Comparison of ENCODE assay signal across 1 cellular context in the genomic region with DNA sequence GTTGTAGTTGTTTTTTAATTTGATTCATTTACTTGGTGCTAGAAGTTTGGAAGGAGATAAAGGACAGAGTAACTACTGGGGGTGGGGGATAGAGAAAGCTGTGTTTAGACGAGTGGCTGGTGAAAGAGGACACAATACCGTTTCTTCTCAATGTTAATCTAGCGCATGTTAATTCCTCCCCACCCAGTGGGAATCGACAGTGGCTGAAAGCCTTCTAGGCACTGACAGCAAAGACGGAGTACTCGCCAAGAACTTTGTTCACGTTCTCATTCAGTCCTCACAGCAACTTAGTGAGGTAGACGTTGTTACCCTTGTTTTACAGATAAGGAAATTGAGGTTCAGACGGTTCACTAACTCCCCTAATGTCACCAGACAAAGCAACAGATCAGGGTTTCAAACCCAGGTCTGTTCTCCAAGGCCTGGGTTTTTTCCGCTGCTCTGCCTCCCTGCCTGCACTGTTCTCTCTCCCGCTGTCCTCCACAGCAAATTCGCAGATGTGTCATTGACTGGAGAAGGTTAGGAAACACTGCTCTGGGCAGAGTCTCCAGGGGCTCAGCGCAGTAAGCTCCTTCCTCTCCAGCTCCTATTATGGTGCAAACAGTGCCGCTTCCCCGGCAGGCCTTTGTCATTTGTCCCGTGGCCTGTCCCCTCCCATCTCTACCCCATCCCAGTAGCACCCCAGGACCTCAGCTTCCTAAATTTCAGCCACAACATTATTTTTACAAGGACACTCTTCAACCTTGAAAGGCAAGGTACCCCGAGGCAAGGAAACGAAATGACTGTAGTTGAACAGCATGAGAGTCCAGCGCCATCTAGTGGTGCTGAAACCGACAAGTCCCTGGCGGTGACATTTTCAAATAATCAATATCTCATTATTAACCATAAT.
TF ChIP-seq lines count a peak whose summit lies in the region.

No MANE protein-coding gene starts in this region.

TF ChIP-seq in GM12878, 131 proteins besides CTCF, POLR2A, EP300 and RAD21 (continued from another document):
- TF ChIP-seq, protein P1, sequence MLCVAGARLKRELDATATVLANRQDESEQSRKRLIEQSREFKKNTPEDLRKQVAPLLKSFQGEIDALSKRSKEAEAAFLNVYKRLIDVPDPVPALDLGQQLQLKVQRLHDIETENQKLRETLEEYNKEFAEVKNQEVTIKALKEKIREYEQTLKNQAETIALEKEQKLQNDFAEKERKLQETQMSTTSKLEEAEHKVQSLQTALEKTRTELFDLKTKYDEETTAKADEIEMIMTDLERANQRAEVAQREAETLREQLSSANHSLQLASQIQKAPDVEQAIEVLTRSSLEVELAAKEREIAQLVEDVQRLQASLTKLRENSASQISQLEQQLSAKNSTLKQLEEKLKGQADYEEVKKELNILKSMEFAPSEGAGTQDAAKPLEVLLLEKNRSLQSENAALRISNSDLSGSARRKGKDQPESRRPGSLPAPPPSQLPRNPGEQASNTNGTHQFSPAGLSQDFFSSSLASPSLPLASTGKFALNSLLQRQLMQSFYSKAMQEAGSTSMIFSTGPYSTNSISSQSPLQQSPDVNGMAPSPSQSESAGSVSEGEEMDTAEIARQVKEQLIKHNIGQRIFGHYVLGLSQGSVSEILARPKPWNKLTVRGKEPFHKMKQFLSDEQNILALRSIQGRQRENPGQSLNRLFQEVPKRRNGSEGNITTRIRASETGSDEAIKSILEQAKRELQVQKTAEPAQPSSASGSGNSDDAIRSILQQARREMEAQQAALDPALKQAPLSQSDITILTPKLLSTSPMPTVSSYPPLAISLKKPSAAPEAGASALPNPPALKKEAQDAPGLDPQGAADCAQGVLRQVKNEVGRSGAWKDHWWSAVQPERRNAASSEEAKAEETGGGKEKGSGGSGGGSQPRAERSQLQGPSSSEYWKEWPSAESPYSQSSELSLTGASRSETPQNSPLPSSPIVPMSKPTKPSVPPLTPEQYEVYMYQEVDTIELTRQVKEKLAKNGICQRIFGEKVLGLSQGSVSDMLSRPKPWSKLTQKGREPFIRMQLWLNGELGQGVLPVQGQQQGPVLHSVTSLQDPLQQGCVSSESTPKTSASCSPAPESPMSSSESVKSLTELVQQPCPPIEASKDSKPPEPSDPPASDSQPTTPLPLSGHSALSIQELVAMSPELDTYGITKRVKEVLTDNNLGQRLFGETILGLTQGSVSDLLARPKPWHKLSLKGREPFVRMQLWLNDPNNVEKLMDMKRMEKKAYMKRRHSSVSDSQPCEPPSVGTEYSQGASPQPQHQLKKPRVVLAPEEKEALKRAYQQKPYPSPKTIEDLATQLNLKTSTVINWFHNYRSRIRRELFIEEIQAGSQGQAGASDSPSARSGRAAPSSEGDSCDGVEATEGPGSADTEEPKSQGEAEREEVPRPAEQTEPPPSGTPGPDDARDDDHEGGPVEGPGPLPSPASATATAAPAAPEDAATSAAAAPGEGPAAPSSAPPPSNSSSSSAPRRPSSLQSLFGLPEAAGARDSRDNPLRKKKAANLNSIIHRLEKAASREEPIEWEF (IDR thresholded peaks at IDR 0.05; ENCODE audit: insufficient replicate concordance, low read depth, low read length) = peak; percentile 85
